ENCODE assay signal across 8 cellular contexts in genomic region chr14:24339284-24340151, GRCh38. TPM values are rescaled to one million over a fixed set of nuclear protein-coding genes. Genes with fewer than 3 reads are reported as not detected.
DNase-seq lines count a peak whose midpoint lies in the region; ATAC-seq and TF ChIP-seq lines count a peak whose summit lies in the region.

RIPK3 (minus strand) TSS chr14:24339991; CDS start chr14:24339826, 165 bp downstream.

- H3K36me3 Mint-ChIP-seq in WTC11 (no peaks in the 10 kb centered on the region), chondrocyte (ENCODE audit: low read depth) (no peaks in the 10 kb centered on the region)
- H3K36me3 Mint-ChIP-seq in stimulated activated naive B cell treated with anti-CD40 and anti-IgM and Interleukin-4, amounts not matched to agents 10 μg/mL and 1 μg/mL and 100 μg/mL, for 72 hours = peaks cover 16 to 25% of the 10 kb centered on the region in 2 donors

- H3K36me3 ChIP-seq in HAP-1 (replicated peaks) = no peaks in the 10 kb centered on the region

- no peaks in the 10 kb centered on the region for H3K9me3 ChIP-seq in HAP-1

- TF ChIP-seq CTCF in WTC11 (IDR thresholded peaks at IDR 0.05) (no peak), chondrocyte (IDR thresholded peaks at IDR 0.05) (no peak)

- peaks cover 13% of the 10 kb centered on the region for H3K4me1 Mint-ChIP-seq in WTC11
- H3K4me1 Mint-ChIP-seq in chondrocyte (ENCODE audit: low read depth) = peaks cover 14% of the 10 kb centered on the region
- H3K4me1 Mint-ChIP-seq in stimulated activated naive B cell treated with anti-CD40 and anti-IgM and Interleukin-4, amounts not matched to agents 10 μg/mL and 1 μg/mL and 100 μg/mL, for 72 hours = peaks cover 25 to 37% of the 10 kb centered on the region in 2 donors

- H3K9me3 Mint-ChIP-seq in WTC11 = no peaks in the 10 kb centered on the region
- no peaks in the 10 kb centered on the region for H3K9me3 Mint-ChIP-seq in chondrocyte (ENCODE audit: low read depth)
- H3K9me3 Mint-ChIP-seq in stimulated activated naive B cell treated with anti-CD40 and anti-IgM and Interleukin-4, amounts not matched to agents 10 μg/mL and 1 μg/mL and 100 μg/mL, for 72 hours = no peaks in the 10 kb centered on the region

- CTCF ChIA-PET in WTC11 (lab: Charles Lee) = interaction anchor here (1.0 to 17.1 kb wide), 11 partner anchors 12 to 246 kb away, joined by 3 to 518 read pairs (median 8); partner anchors contain the start of genes CBLN3, CIDEB, KHNYN and LTB4R

- POLR2A ChIA-PET in WTC11 (lab: Charles Lee) = no interaction called here

- no peak within 1 kb of the TSS for H3K27ac ChIP-seq in substantia nigra (ENCODE audit: low read depth, low read length, poor library complexity, severe bottlenecking)

- ATAC-seq in GM18909 (IDR thresholded peaks at IDR 0.05; ENCODE audit: poor library complexity, unreplicated experiment) (peak; percentile 93), HG03095 (IDR thresholded peaks at IDR 0.05; ENCODE audit: unreplicated experiment) (peak; percentile 82), WTC11 (peak; percentile 69)
- peak; percentile 95 to 96 for ATAC-seq in stimulated activated naive B cell treated with anti-CD40 and anti-IgM and Interleukin-4, amounts not matched to agents 10 μg/mL and 1 μg/mL and 100 μg/mL, for 72 hours (replicated peaks)

- in situ Hi-C loops in HAP-1 (cut with MboI; ENCODE audit: low sequenced_read_pairs) = loop anchor here (25.0 kb wide), 1 partner anchor 348 kb away; no protein-coding TSS in a partner anchor

- H3K27me3 ChIP-seq in HAP-1 (ENCODE audit: low read depth) = peaks cover 11% of the 10 kb centered on the region

- H3K27me3 Mint-ChIP-seq in WTC11 (ENCODE audit: low read depth) (peaks cover 95% of the 10 kb centered on the region), chondrocyte (ENCODE audit: low read depth) (peaks cover 23% of the 10 kb centered on the region)
- peaks cover 17 to 18% of the 10 kb centered on the region in 2 donors for H3K27me3 Mint-ChIP-seq in stimulated activated naive B cell treated with anti-CD40 and anti-IgM and Interleukin-4, amounts not matched to agents 10 μg/mL and 1 μg/mL and 100 μg/mL, for 72 hours

- DNase-seq in WTC11 (ENCODE audit: low spot score) (peak; percentile 68), chondrocyte (ENCODE audit: low spot score) (no peak), mesenteric fat pad (ENCODE audit: low spot score) (no peak), substantia nigra (lab: John Stamatoyannopoulos, UW) (no peak), HAP-1 (ENCODE audit: low spot score in 2 of 2) (no peak)
- DNase-seq in stimulated activated naive B cell treated with anti-CD40 and anti-IgM and Interleukin-4, amounts not matched to agents 10 μg/mL and 1 μg/mL and 100 μg/mL, for 72 hours = peak; percentile 60

- H3K4me3 ChIP-seq in HAP-1 = no peak within 1 kb of the TSS

- H3K4me1 ChIP-seq in HAP-1 = no peaks in the 10 kb centered on the region

- H3K27ac Mint-ChIP-seq in WTC11 (no peak within 1 kb of the TSS), chondrocyte (ENCODE audit: unreplicated experiment) (no peak within 1 kb of the TSS)
- H3K27ac Mint-ChIP-seq in stimulated activated naive B cell treated with anti-CD40 and anti-IgM and Interleukin-4, amounts not matched to agents 10 μg/mL and 1 μg/mL and 100 μg/mL, for 72 hours = peak within 1 kb of the TSS; percentile 90

- H3K4me3 Mint-ChIP-seq in WTC11 (peak within 1 kb of the TSS; percentile 80), chondrocyte (ENCODE audit: unreplicated experiment) (peak within 1 kb of the TSS; percentile 60)
- H3K4me3 Mint-ChIP-seq in stimulated activated naive B cell treated with anti-CD40 and anti-IgM and Interleukin-4, amounts not matched to agents 10 μg/mL and 1 μg/mL and 100 μg/mL, for 72 hours = peak within 1 kb of the TSS; percentile 91

TF ChIP-seq in WTC11, 78 proteins besides CTCF, POLR2A, EP300 and RAD21:
- TF ChIP-seq NFE2L1 (CRISPR knock-in tag; IDR thresholded peaks at IDR 0.05) (no peak), SP1 (CRISPR knock-in tag; conservative IDR thresholded peaks at IDR 0.05) (peak; percentile 32; the same call in 1 of the 2 replicates), MAX (CRISPR knock-in tag; IDR thresholded peaks at IDR 0.05) (peak; percentile 26; the same call in 1 of the 2 replicates)

RNA-seq across cellular contexts. Expression of gene RIPK3, which starts in this region (rescaled TPM):
- 0.37 to 1.2 TPM (median 0.83 TPM) in 3 replicates for total RNA-seq in WTC11 (2021)
- total RNA-seq in chondrocyte = 0.80 to 1.3 TPM (median 0.90 TPM) in 3 replicates
- total RNA-seq in mesenteric fat pad = 12.7 TPM

Comparison
In these comparisons a context has a peak if more than half of its experiments do, and no peak if none do; other contexts are left out.
1. DNase-seq: peak in WTC11 (single experiment) and stimulated activated naive B cell treated with anti-CD40 and anti-IgM and Interleukin-4, amounts not matched to agents 10 μg/mL and 1 μg/mL and 100 μg/mL, for 72 hours (single experiment); none in chondrocyte (single experiment), mesenteric fat pad (single experiment), substantia nigra (0 of 49) and HAP-1 (0 of 2).
2. Peak in every context shown above with its lines, with median percentiles within 50 percentile points of each other: ATAC-seq and H3K4me3 Mint-ChIP-seq.